Comparison of ENCODE assay signal across 19 cellular contexts in the genomic region with DNA sequence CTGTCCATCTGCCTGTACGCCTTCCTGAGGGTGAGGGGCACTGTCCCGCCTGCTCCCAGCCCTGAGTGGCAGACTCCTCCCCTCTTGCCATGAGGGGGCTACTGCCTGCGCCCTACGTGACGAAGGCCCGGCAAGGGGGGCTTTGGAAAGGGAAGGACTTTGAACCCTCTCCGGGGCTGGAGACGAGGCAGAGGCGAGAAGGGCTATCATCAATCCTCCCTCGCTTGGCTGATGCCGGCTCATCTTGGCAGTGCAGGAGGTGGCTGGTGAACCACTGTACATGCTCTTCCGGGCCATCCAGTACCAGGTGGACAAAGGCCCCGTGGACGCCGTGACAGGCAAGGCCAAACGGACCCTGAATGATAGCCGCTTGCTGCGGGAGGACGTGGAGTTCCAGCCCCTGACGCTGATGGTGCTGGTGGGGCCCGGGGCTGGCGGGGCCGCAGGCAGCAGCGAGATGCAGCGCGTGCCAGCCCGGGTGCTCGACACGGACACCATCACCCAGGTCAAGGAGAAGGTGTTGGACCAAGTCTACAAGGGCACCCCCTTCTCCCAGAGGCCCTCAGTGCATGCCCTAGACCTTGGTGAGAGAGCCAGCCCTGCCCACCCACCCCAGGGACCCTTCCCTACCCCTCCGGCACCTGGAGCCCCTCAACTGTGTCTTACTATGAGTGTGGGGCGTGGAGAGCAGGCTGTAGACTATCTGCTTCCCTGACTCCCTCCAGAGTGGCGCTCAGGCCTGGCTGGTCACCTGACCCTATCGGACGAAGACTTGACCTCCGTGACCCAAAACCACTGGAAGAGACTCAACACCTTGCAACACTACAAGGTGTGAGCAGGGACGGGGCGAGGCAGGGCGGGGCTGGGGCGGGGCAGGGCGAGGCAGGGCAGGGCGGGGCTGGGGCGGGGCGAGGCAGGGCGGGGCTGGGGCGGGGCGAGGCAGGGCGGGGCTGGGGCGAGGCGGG. TPM values are rescaled to one million over a fixed set of nuclear protein-coding genes. Genes with fewer than 3 reads are reported as not detected.
DNase-seq lines count a peak whose midpoint lies in the region; ATAC-seq, FAIRE-seq and TF ChIP-seq lines count a peak whose summit lies in the region.
"Had no signal": no experiment of that assay in that cellular context is flagged by ENCODE, and none has a peak within 500 bp of the region (broad histone marks: within the 10 kb centered on the region; RNA-seq: fewer than 3 reads in every experiment).

No MANE protein-coding gene starts in this region.

- TF ChIP-seq CTCF in GM10266 (IDR thresholded peaks at IDR 0.05; ENCODE audit: control insufficient read depth, insufficient read depth, low read depth, missing control alignments) = no peak

- TF ChIP-seq POLR2A in H54 (IDR thresholded peaks at IDR 0.05; ENCODE audit: low read depth, low read length) = no peak

- no peaks in the 10 kb centered on the region for H3K4me1 Mint-ChIP-seq in activated T-helper 17 cell treated with anti-CD3 and anti-CD28 coated beads, Interleukin-2, amount 50 U/mL, for 72 hours

- peaks cover 7% of the 10 kb centered on the region for H3K27me3 Mint-ChIP-seq in activated T-helper 17 cell treated with anti-CD3 and anti-CD28 coated beads, Interleukin-2, amount 50 U/mL, for 72 hours

- no peak overlapping the region for H3K27ac Mint-ChIP-seq in activated T-helper 17 cell treated with anti-CD3 and anti-CD28 coated beads, Interleukin-2, amount 50 U/mL, for 72 hours
- H3K27ac Mint-ChIP-seq: activated B cell treated with CpG ODN at 0.5 μM for 24 hours; CD8-positive, alpha-beta memory T cell; naive B cell had no signal

- no peak overlapping the region for H3K4me3 Mint-ChIP-seq in activated T-helper 17 cell treated with anti-CD3 and anti-CD28 coated beads, Interleukin-2, amount 50 U/mL, for 72 hours
- H3K4me3 Mint-ChIP-seq: activated B cell treated with CpG ODN at 0.5 μM for 24 hours; CD8-positive, alpha-beta memory T cell; T-helper 2 cell treated with Interferon-gamma antibody and Interleukin-4, amounts not matched to agents 5 μg/mL and 100 μg/mL, for 36 hours had no signal

- peak; percentile 32 for DNase-seq in 8988T
- DNase-seq in GM10266 (ENCODE audit: extremely low spot score) = peak; percentile 16
- DNase-seq in NCI-H774 (lab: John Stamatoyannopoulos, UW) = no peak
- no peak for DNase-seq in NCI-H1436 (lab: John Stamatoyannopoulos, UW)
- no peak for DNase-seq in H54 (ENCODE audit: insufficient read length, low spot score)
- DNase-seq: activated B cell treated with CpG ODN at 0.5 μM for 24 hours; adrenal gland; foreskin melanocyte; GOT3; mesenchymal stem cell; naive B cell; NCI-H1417; stimulated activated CD4-positive, alpha-beta T cell treated with anti-CD3 and anti-CD28 coated beads, Interleukin-1b, Interleukin-23, amount 100 ng/mL, for 48 hours; stimulated activated naive CD4-positive, alpha-beta T cell treated with Interleukin-2 at 50 U/mL for 16 hours; tibial artery had no signal

- peak; percentile 24 for ATAC-seq in activated T-helper 17 cell treated with anti-CD3 and anti-CD28 coated beads, Interleukin-2, amount 50 U/mL, for 72 hours (replicated peaks)
- ATAC-seq: pancreas had no signal

- FAIRE-seq in H54 (lab: Jason Lieb, UNC) = no peak
- FAIRE-seq: pancreas had no signal

- H3K9me3 Mint-ChIP-seq in activated T-helper 17 cell treated with anti-CD3 and anti-CD28 coated beads, Interleukin-2, amount 50 U/mL, for 72 hours = no peaks in the 10 kb centered on the region
- H3K9me3 Mint-ChIP-seq: activated B cell treated with CpG ODN at 0.5 μM for 24 hours; CD8-positive, alpha-beta memory T cell; naive B cell; T-helper 2 cell treated with Interferon-gamma antibody and Interleukin-4, amounts not matched to agents 5 μg/mL and 100 μg/mL, for 36 hours had no signal

- peaks cover 6% of the 10 kb centered on the region for H3K36me3 Mint-ChIP-seq in activated T-helper 17 cell treated with anti-CD3 and anti-CD28 coated beads, Interleukin-2, amount 50 U/mL, for 72 hours (ENCODE audit: low read depth)
- H3K36me3 Mint-ChIP-seq: CD8-positive, alpha-beta memory T cell; naive B cell had no signal

RNA-seq across cellular contexts. Expression of a gene that starts 4.9 kb away (rescaled TPM):
- total RNA-seq in activated T-helper 17 cell treated with anti-CD3 and anti-CD28 coated beads, Interleukin-2, amount 50 U/mL, for 72 hours = not detected
- total RNA-seq: activated B cell treated with CpG ODN at 0.5 μM for 24 hours; CD8-positive, alpha-beta memory T cell had no signal

RNA-seq across cellular contexts. Expression of a gene that starts 11.9 kb away (rescaled TPM):
- total RNA-seq in activated T-helper 17 cell treated with anti-CD3 and anti-CD28 coated beads, Interleukin-2, amount 50 U/mL, for 72 hours = 1 to 10 TPM in 1 of 2 donors, under 1 TPM in 1; 0.45 to 7.9 TPM
- total RNA-seq: activated B cell treated with CpG ODN at 0.5 μM for 24 hours had no signal

RNA-seq across cellular contexts. Expression of a gene that starts 18.3 kb away (rescaled TPM):
- 10 to 100 TPM; 62.0 to 82.2 TPM for total RNA-seq in activated T-helper 17 cell treated with anti-CD3 and anti-CD28 coated beads, Interleukin-2, amount 50 U/mL, for 72 hours

RNA-seq across cellular contexts. Expression of a gene that starts 18.6 kb away (rescaled TPM):
- 100 to 1,000 TPM; 150 to 152 TPM for total RNA-seq in activated T-helper 17 cell treated with anti-CD3 and anti-CD28 coated beads, Interleukin-2, amount 50 U/mL, for 72 hours

RNA-seq across cellular contexts. Expression of a gene that starts 51.3 kb away (rescaled TPM):
- 1 to 10 TPM; 6.7 to 9.4 TPM for total RNA-seq in activated T-helper 17 cell treated with anti-CD3 and anti-CD28 coated beads, Interleukin-2, amount 50 U/mL, for 72 hours

Comparison
In these comparisons a context has a peak if more than half of its experiments do, and no peak if none do; other contexts are left out.
1. DNase-seq: peak in 8988T (single experiment) and GM10266 (single experiment); none in NCI-H774 (single experiment), NCI-H1436 (single experiment) and H54 (single experiment).